Comparison of ENCODE assay signal across 20 cellular contexts in genomic region chr9:71326360-71326759, GRCh38.
"Had no signal": no experiment of that assay in that cellular context is flagged by ENCODE, and none has a peak within 500 bp of the region (broad histone marks: within the 10 kb centered on the region; RNA-seq: fewer than 3 reads in every experiment).

No MANE protein-coding gene starts in this region.

- H3K27ac ChIP-seq: colonic mucosa, gastrocnemius medialis, heart right ventricle, left ventricle myocardium inferior, neutrophil, psoas muscle, spleen, tibial artery, upper lobe of right lung, vagina had no signal

- DNase-seq: colonic mucosa; dermis blood vessel endothelial cell; gastrocnemius medialis; heart right ventricle; hypothalamus; left ventricle myocardium inferior; mesendoderm; naive B cell; psoas muscle; spleen; stimulated activated CD4-positive, alpha-beta T cell treated with anti-CD3 and anti-CD28 coated beads, Interleukin-15, amount 100 ng/mL, for 24 hours; stimulated activated CD4-positive, alpha-beta T cell treated with anti-CD3 and anti-CD28 coated beads, Interleukin-1b, Interleukin-23, amount 100 ng/mL, for 48 hours; stimulated activated CD4-positive, alpha-beta T cell treated with anti-CD3 and anti-CD28 coated beads, Interleukin-4, amount 100 ng/mL, for 24 hours; tibial artery; upper lobe of right lung had no signal

- H3K27me3 ChIP-seq: colonic mucosa, neutrophil, tibial artery, upper lobe of right lung, vagina had no signal

- H3K4me1 ChIP-seq: colonic mucosa, gastrocnemius medialis, heart right ventricle, left ventricle myocardium inferior, psoas muscle, spleen, tibial artery, upper lobe of right lung, vagina had no signal

- FAIRE-seq: islet of Langerhans had no signal

- ATAC-seq: gastrocnemius medialis, heart right ventricle, psoas muscle, sciatic nerve, upper lobe of right lung had no signal

- H3K4me3 ChIP-seq: colonic mucosa, gastrocnemius medialis, heart right ventricle, left ventricle myocardium inferior, lung, psoas muscle, spleen, tibial artery, upper lobe of right lung, vagina had no signal

- H3K36me3 ChIP-seq: colonic mucosa, gastrocnemius medialis, heart right ventricle, left ventricle myocardium inferior, neutrophil, spleen, tibial artery, upper lobe of right lung, vagina had no signal

- H3K9me3 ChIP-seq: colonic mucosa, gastrocnemius medialis, heart right ventricle, left ventricle myocardium inferior, neutrophil, psoas muscle, spleen, tibial artery, upper lobe of right lung, vagina had no signal
